9 cellular contexts compared by ENCODE assay signal in genomic region chr12:75481774-75482173, GRCh38. TPM values are rescaled to one million over a fixed set of nuclear protein-coding genes. Genes with fewer than 3 reads are reported as not detected.
A peak's percentile ranks its signal among the peaks of the same experiment; 100 is the strongest.
DNase-seq lines count a peak whose midpoint lies in the region; ATAC-seq and TF ChIP-seq lines count a peak whose summit lies in the region.
"Had no signal": no experiment of that assay in that cellular context is flagged by ENCODE, and none has a peak within 500 bp of the region (broad histone marks: within the 10 kb centered on the region; RNA-seq: fewer than 3 reads in every experiment).

No MANE protein-coding gene starts in this region.

- 82 to 85% methylated on average over 4 of the region's 4 CpGs for WGBS in heart right ventricle, 2 donors

- ATAC-seq in heart right ventricle: no peak
- no peak for ATAC-seq in Right ventricle myocardium inferior

- peak overlapping the region; percentile 89 for H3K4me3 Mint-ChIP-seq in activated T-helper 1 cell treated with anti-CD3 and anti-CD28 coated beads, Interleukin-12 subunit alpha, Interleukin-12 subunit beta, Interleukin-2, Interleukin-4 antibody, amounts not matched to agents 30 ng/mL and 10 ng/mL and 1 ng/mL, durations not matched to agents 14 hours and 24 hours and 36 hours
- H3K4me3 Mint-ChIP-seq in glutamatergic neuron (ENCODE audit: unreplicated experiment): no peak overlapping the region

- H3K4me1 Mint-ChIP-seq in activated T-helper 1 cell treated with anti-CD3 and anti-CD28 coated beads, Interleukin-12 subunit alpha, Interleukin-12 subunit beta, Interleukin-2, Interleukin-4 antibody, amounts not matched to agents 30 ng/mL and 10 ng/mL and 1 ng/mL, durations not matched to agents 14 hours and 24 hours and 36 hours (ENCODE audit: low read depth): peaks cover 83% of the 10 kb centered on the region
- peaks cover 6% of the 10 kb centered on the region for H3K4me1 Mint-ChIP-seq in glutamatergic neuron (ENCODE audit: low read depth, unreplicated experiment)

- H3K4me1 ChIP-seq in heart right ventricle (peaks cover 0 to 83% (median 0%) of the 10 kb centered on the region in 9 donors), uterus (no peaks in the 10 kb centered on the region)

- H3K36me3 ChIP-seq in heart right ventricle (peaks cover 0 to 12% (median 0%) of the 10 kb centered on the region in 9 donors), uterus (no peaks in the 10 kb centered on the region)

- TF ChIP-seq CTCF in heart right ventricle (IDR thresholded peaks at IDR 0.05) (no peak), uterus (IDR thresholded peaks at IDR 0.05) (no peak), glutamatergic neuron (IDR thresholded peaks at IDR 0.05; ENCODE audit: partially characterized antibody, unreplicated experiment) (no peak)

- TF ChIP-seq POLR2A in uterus (IDR thresholded peaks at IDR 0.05): no peak

- peak overlapping the region in 5 of 10 donors; percentile 37 to 89 (median 59) for H3K27ac ChIP-seq in heart right ventricle
- H3K27ac ChIP-seq in uterus: peak overlapping the region; percentile 80 to 83

- H3K27ac Mint-ChIP-seq in activated T-helper 1 cell treated with anti-CD3 and anti-CD28 coated beads, Interleukin-12 subunit alpha, Interleukin-12 subunit beta, Interleukin-2, Interleukin-4 antibody, amounts not matched to agents 30 ng/mL and 10 ng/mL and 1 ng/mL, durations not matched to agents 14 hours and 24 hours and 36 hours: peak overlapping the region; percentile 98
- no peak overlapping the region for H3K27ac Mint-ChIP-seq in glutamatergic neuron (ENCODE audit: unreplicated experiment)

- H3K4me3 ChIP-seq in heart right ventricle: peak overlapping the region in 9 of 10 donors; percentile 24 to 58 (median 48)
- H3K4me3 ChIP-seq in uterus: peak overlapping the region; percentile 39 to 48

- peaks cover 2% of the 10 kb centered on the region for H3K27me3 Mint-ChIP-seq in activated T-helper 1 cell treated with anti-CD3 and anti-CD28 coated beads, Interleukin-12 subunit alpha, Interleukin-12 subunit beta, Interleukin-2, Interleukin-4 antibody, amounts not matched to agents 30 ng/mL and 10 ng/mL and 1 ng/mL, durations not matched to agents 14 hours and 24 hours and 36 hours (ENCODE audit: insufficient read depth)
- no peaks in the 10 kb centered on the region for H3K27me3 Mint-ChIP-seq in glutamatergic neuron (ENCODE audit: unreplicated experiment)

- H3K9me3 ChIP-seq in heart right ventricle: no peaks in the 10 kb centered on the region
- H3K9me3 ChIP-seq in uterus: no peaks in the 10 kb centered on the region

- DNase-seq in heart right ventricle (no peak), Right ventricle myocardium inferior (ENCODE audit: missing footprints) (no peak), kidney tubule cell (ENCODE audit: low spot score) (peak; percentile 36), uterus (peak; percentile 22 to 39), NCI-H1048 (lab: John Stamatoyannopoulos, UW) (no peak), glutamatergic neuron (no peak), GM19238 (ENCODE audit: insufficient read length, low spot score) (no peak)
- no peak for DNase-seq in activated T-helper 1 cell treated with anti-CD3 and anti-CD28 coated beads, Interleukin-12 subunit alpha, Interleukin-12 subunit beta, Interleukin-2, Interleukin-4 antibody, amounts not matched to agents 30 ng/mL and 10 ng/mL and 1 ng/mL, durations not matched to agents 14 hours and 24 hours and 36 hours (ENCODE audit: low spot score)
- DNase-seq: dermis blood vessel endothelial cell had no signal

- H3K36me3 Mint-ChIP-seq in activated T-helper 1 cell treated with anti-CD3 and anti-CD28 coated beads, Interleukin-12 subunit alpha, Interleukin-12 subunit beta, Interleukin-2, Interleukin-4 antibody, amounts not matched to agents 30 ng/mL and 10 ng/mL and 1 ng/mL, durations not matched to agents 14 hours and 24 hours and 36 hours (ENCODE audit: low read depth): peaks cover 15% of the 10 kb centered on the region
- H3K36me3 Mint-ChIP-seq in glutamatergic neuron (ENCODE audit: unreplicated experiment): no peaks in the 10 kb centered on the region

- intact Hi-C loops in heart right ventricle (cut with DNase I): loop anchor here in 4 of 10 donors (5.0 to 10.0 kb wide), 4 partner anchors 87 to 787 kb away; partner anchors contain the start of genes GLIPR1L2 (in 3 of the 4), CAPS2 (in 2 of the 4) and GLIPR1L1 (in 2 of the 4)
- intact Hi-C loops in Right ventricle myocardium inferior (cut with DNase I): no loop called here
- intact Hi-C loops in activated T-helper 1 cell treated with anti-CD3 and anti-CD28 coated beads, Interleukin-12 subunit alpha, Interleukin-12 subunit beta, Interleukin-2, Interleukin-4 antibody, amounts not matched to agents 30 ng/mL and 10 ng/mL and 1 ng/mL, durations not matched to agents 14 hours and 24 hours and 36 hours (cut with micrococcal nuclease): loop anchor here (2.0 to 10.0 kb wide), 5 partner anchors 25 to 1583 kb away; partner anchors contain the start of gene E2F7
- intact Hi-C loops in uterus (cut with DNase I; ENCODE audit: low total_unique reads): no loop called here

- H3K27me3 ChIP-seq in heart right ventricle: no peaks in the 10 kb centered on the region
- no peaks in the 10 kb centered on the region for H3K27me3 ChIP-seq in uterus

- H3K9me3 Mint-ChIP-seq in activated T-helper 1 cell treated with anti-CD3 and anti-CD28 coated beads, Interleukin-12 subunit alpha, Interleukin-12 subunit beta, Interleukin-2, Interleukin-4 antibody, amounts not matched to agents 30 ng/mL and 10 ng/mL and 1 ng/mL, durations not matched to agents 14 hours and 24 hours and 36 hours: no peaks in the 10 kb centered on the region
- H3K9me3 Mint-ChIP-seq in glutamatergic neuron (ENCODE audit: unreplicated experiment): no peaks in the 10 kb centered on the region

RNA-seq across cellular contexts. Expression of gene GLIPR1, which starts 1.2 kb away (rescaled TPM):
- total RNA-seq in heart right ventricle (10 to 100 TPM in 3 of 10 donors, 1 to 10 TPM in 7; 3.1 to 25.6 (median 5.1) TPM), Right ventricle myocardium inferior (12.2 TPM), uterus (10 to 100 TPM; 43.8 to 74.3 (median 49.6) TPM), glutamatergic neuron (ENCODE audit: unreplicated experiment) (0.25 TPM)
- 1 to 10 TPM; 2.0 to 3.9 TPM for polyA plus RNA-seq in heart right ventricle
- 7.3 and 7.6 TPM in 2 replicates for total RNA-seq in activated T-helper 1 cell treated with anti-CD3 and anti-CD28 coated beads, Interleukin-12 subunit alpha, Interleukin-12 subunit beta, Interleukin-2, Interleukin-4 antibody, amounts not matched to agents 30 ng/mL and 10 ng/mL and 1 ng/mL, durations not matched to agents 14 hours and 24 hours and 36 hours

RNA-seq across cellular contexts. Expression of gene KRR1, which starts 29.6 kb away (rescaled TPM):
- 10 to 100 TPM; 29.2 to 44.2 (median 33.1) TPM for total RNA-seq in heart right ventricle
- 10 to 100 TPM in 1 of 2 donors, 1 to 10 TPM in 1; 8.9 to 19.6 TPM for polyA plus RNA-seq in heart right ventricle
- total RNA-seq in Right ventricle myocardium inferior: 31.1 TPM
- 130 and 137 TPM in 2 replicates for total RNA-seq in activated T-helper 1 cell treated with anti-CD3 and anti-CD28 coated beads, Interleukin-12 subunit alpha, Interleukin-12 subunit beta, Interleukin-2, Interleukin-4 antibody, amounts not matched to agents 30 ng/mL and 10 ng/mL and 1 ng/mL, durations not matched to agents 14 hours and 24 hours and 36 hours
- 10 to 100 TPM; 18.8 to 86.6 (median 73.9) TPM for total RNA-seq in uterus
- 57.7 TPM for total RNA-seq in glutamatergic neuron (ENCODE audit: unreplicated experiment)

Comparison
In these comparisons a context has a peak if more than half of its experiments do, and no peak if none do; other contexts are left out.
1. DNase-seq: peak in kidney tubule cell (single experiment) and uterus (2 of 2); none in heart right ventricle (0 of 2), Right ventricle myocardium inferior (single experiment), activated T-helper 1 cell treated with anti-CD3 and anti-CD28 coated beads, Interleukin-12 subunit alpha, Interleukin-12 subunit beta, Interleukin-2, Interleukin-4 antibody, amounts not matched to agents 30 ng/mL and 10 ng/mL and 1 ng/mL, durations not matched to agents 14 hours and 24 hours and 36 hours (single experiment), NCI-H1048 (single experiment), glutamatergic neuron (single experiment) and GM19238 (single experiment).